ENCODE assay signal across 8 cellular contexts in the genomic region with DNA sequence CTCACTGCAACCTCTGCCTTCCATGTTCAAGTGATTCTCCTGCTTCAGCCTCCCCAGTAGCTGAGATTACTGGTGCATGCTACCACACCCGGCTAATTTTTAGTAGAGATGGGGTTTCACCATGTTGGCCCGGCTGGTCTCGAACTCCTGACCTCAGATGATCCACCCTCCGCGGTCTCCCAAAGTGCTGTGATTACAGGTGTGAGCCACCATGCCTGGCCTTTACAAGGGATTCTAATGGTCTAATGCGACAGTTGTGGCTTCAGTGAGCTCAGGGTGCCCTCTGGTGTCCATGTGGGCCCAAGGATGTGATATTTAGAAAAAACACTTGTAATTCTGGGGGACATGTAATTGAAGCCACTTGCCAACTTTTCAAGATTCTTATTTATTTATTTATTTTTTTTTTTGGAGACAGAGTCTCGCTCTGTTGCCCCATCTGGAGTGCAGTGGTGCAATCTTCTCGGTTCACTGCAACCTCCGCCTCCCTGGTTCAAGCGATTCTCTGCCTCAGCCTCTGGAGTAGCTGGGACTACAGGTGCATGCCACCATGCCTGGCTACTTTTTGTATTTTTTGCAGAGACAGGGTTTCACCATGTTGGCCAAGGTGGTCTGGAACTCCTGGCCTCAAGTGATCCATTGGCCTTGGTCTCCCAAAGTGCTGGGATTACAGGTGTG. TPM values are rescaled to one million over a fixed set of nuclear protein-coding genes. Genes with fewer than 3 reads are reported as not detected.
DNase-seq lines count a peak whose midpoint lies in the region; ATAC-seq and TF ChIP-seq lines count a peak whose summit lies in the region.
"Not testable (repeated sequence)": the region's sequence is repeated elsewhere in the genome, so short reads cannot be mapped to it uniquely, and the experiment has no call there.

No MANE protein-coding gene starts in this region.

- H3K4me1 Mint-ChIP-seq in CD8-positive, alpha-beta T cell (ENCODE audit: low read depth), result peaks cover 27% of the 10 kb centered on the region
- H3K4me1 Mint-ChIP-seq in HFFc6 (ENCODE audit: low read depth) (peaks cover 10% of the 10 kb centered on the region), T-cell (peaks cover 24 to 30% (median 25%) of the 10 kb centered on the region in 3 donors)
- peaks cover 22% of the 10 kb centered on the region for H3K4me1 Mint-ChIP-seq in activated naive CD4-positive, alpha-beta T cell treated with anti-CD3 and anti-CD28 coated beads for 36 hours (ENCODE audit: low read depth)

- H3K27me3 Mint-ChIP-seq in CD8-positive, alpha-beta T cell (ENCODE audit: low read depth); HFFc6 (ENCODE audit: insufficient read depth); T-cell; activated naive CD4-positive, alpha-beta T cell treated with anti-CD3 and anti-CD28 coated beads for 36 hours (ENCODE audit: low read depth): not testable (repeated sequence)

- not testable (repeated sequence) for H3K4me3 ChIP-seq in CD8-positive, alpha-beta T cell (ENCODE audit: low read depth, low read length); fibroblast of mammary gland (ENCODE audit: control insufficient read depth, low read depth, low read length); mucosa of descending colon

- H3K9me3 ChIP-seq in CD8-positive, alpha-beta T cell (ENCODE audit: low read length); mucosa of descending colon: not testable (repeated sequence)

- peaks cover 23% of the 10 kb centered on the region for H3K36me3 Mint-ChIP-seq in CD8-positive, alpha-beta T cell
- H3K36me3 Mint-ChIP-seq in HFFc6 (ENCODE audit: low read depth); activated naive CD4-positive, alpha-beta T cell treated with anti-CD3 and anti-CD28 coated beads for 36 hours (ENCODE audit: low read depth): not testable (repeated sequence)
- H3K36me3 Mint-ChIP-seq in T-cell, result peaks cover 12% of the 10 kb centered on the region

- intact Hi-C loops in CD8-positive, alpha-beta T cell (cut with DNase I, micrococcal nuclease), result loop anchor here (1.0 to 5.0 kb wide), 4 partner anchors 35 to 175 kb away; a partner anchor contains a TSS
- intact Hi-C loops in activated naive CD4-positive, alpha-beta T cell treated with anti-CD3 and anti-CD28 coated beads for 36 hours (cut with micrococcal nuclease), result loop anchor here (1.0 kb wide), 2 partner anchors 34 to 55 kb away; a partner anchor contains a TSS
- intact Hi-C loops in mucosa of descending colon (cut with DNase I, micrococcal nuclease), result loop anchor here (5.0 to 10.0 kb wide), 2 partner anchors 55 to 172 kb away; a partner anchor contains a TSS

- DNase-seq in CD8-positive, alpha-beta T cell, result peak in 5 of 7 experiments; percentile 34 to 70 (median 58)
- peak; percentile 67 for DNase-seq in HFFc6
- DNase-seq in NCI-H2227 (lab: John Stamatoyannopoulos, UW; ENCODE audit: unreplicated experiment), result peak; percentile 77
- peak in 29 of 34 experiments; percentile 13 to 54 (median 42) for DNase-seq in T-cell
- peak; percentile 83 for DNase-seq in activated naive CD4-positive, alpha-beta T cell treated with anti-CD3 and anti-CD28 coated beads for 36 hours
- peak; percentile 72 for DNase-seq in fibroblast of mammary gland (ENCODE audit: low read depth)
- peak; percentile 71 to 93 (median 84) for DNase-seq in mucosa of descending colon
- peak; percentile 76 for DNase-seq in stimulated activated CD8-positive, alpha-beta memory T cell treated with anti-CD3 and anti-CD28 coated beads, Interleukin-4, amount 100 ng/mL, for 48 hours

- H3K36me3 ChIP-seq in CD8-positive, alpha-beta T cell (ENCODE audit: insufficient read depth, low read length); mucosa of descending colon (ENCODE audit: low read depth): not testable (repeated sequence)

- H3K27me3 ChIP-seq in CD8-positive, alpha-beta T cell (ENCODE audit: insufficient read depth, low read length), result not testable (repeated sequence)

- not testable (repeated sequence) for H3K27ac Mint-ChIP-seq in CD8-positive, alpha-beta T cell; HFFc6; T-cell; activated naive CD4-positive, alpha-beta T cell treated with anti-CD3 and anti-CD28 coated beads for 36 hours

- H3K9me3 Mint-ChIP-seq in CD8-positive, alpha-beta T cell; HFFc6; T-cell; activated naive CD4-positive, alpha-beta T cell treated with anti-CD3 and anti-CD28 coated beads for 36 hours: not testable (repeated sequence)

- not testable (repeated sequence) for H3K27ac ChIP-seq in CD8-positive, alpha-beta T cell (ENCODE audit: low read depth, low read length)

- ATAC-seq in CD8-positive, alpha-beta T cell; T-cell (replicated peaks in 1 of 4): not testable (repeated sequence)
- peak; percentile 55 for ATAC-seq in mucosa of descending colon

- not testable (repeated sequence) for H3K4me3 Mint-ChIP-seq in CD8-positive, alpha-beta T cell; HFFc6; T-cell; activated naive CD4-positive, alpha-beta T cell treated with anti-CD3 and anti-CD28 coated beads for 36 hours

- CTCF ChIA-PET in CD8-positive, alpha-beta T cell (lab: Charles Lee), result interaction anchor here (0.6 to 2.6 kb wide), 9 partner anchors 13 to 277 kb away, joined by 3 to 17 read pairs (median 4); a partner anchor contains a TSS
- CTCF ChIA-PET in T-cell (lab: Charles Lee), result interaction anchor here in 1 of 2 donors (0.7 to 1.8 kb wide), 6 partner anchors 12 to 578 kb away, joined by 3 to 9 read pairs (median 7); no protein-coding TSS in a partner anchor
- CTCF ChIA-PET in activated naive CD4-positive, alpha-beta T cell treated with anti-CD3 and anti-CD28 coated beads for 36 hours (lab: Charles Lee), result interaction anchor here (0.6 to 2.0 kb wide), 14 partner anchors 30 to 1673 kb away, joined by 3 to 15 read pairs (median 3); a partner anchor contains a TSS

- POLR2A ChIA-PET in CD8-positive, alpha-beta T cell (lab: Charles Lee), result interaction anchor here (1.2 to 1.3 kb wide), 2 partner anchors 10 to 54 kb away, joined by 3 read pairs; no protein-coding TSS in a partner anchor
- POLR2A ChIA-PET in T-cell (lab: Charles Lee), result interaction anchor here in 1 of 2 donors (0.6 kb wide), 1 partner anchor 251 kb away, joined by 4 read pairs; no protein-coding TSS in a partner anchor

- H3K4me1 ChIP-seq in CD8-positive, alpha-beta T cell (ENCODE audit: insufficient read depth, low read length), result peaks cover 17% of the 10 kb centered on the region
- peaks cover 12% of the 10 kb centered on the region for H3K4me1 ChIP-seq in mucosa of descending colon (ENCODE audit: low read depth)

- TF ChIP-seq CTCF in CD8-positive, alpha-beta T cell (IDR thresholded peaks at IDR 0.05), result not testable (repeated sequence)
- TF ChIP-seq CTCF in HFFc6 (IDR thresholded peaks at IDR 0.05) (peak; percentile 78), fibroblast of mammary gland (conservative IDR thresholded peaks at IDR 0.05; ENCODE audit: control insufficient read depth, insufficient read depth, low read depth, low read length) (peak; percentile 67), mucosa of descending colon (IDR thresholded peaks at IDR 0.05) (peak; percentile 32)

RNA-seq across cellular contexts. Expression of a gene that starts 22.1 kb away (rescaled TPM):
- total RNA-seq in CD8-positive, alpha-beta T cell, result not detected
- total RNA-seq in HFFc6 (2021; fragmentation: NEBNext Ultra II Directional; extraction: Animal tissue kit (Norgen Biotek cat#: 25700)), result under 1 TPM; 0.17 to 0.63 (median 0.33) TPM
- 1 to 10 TPM in 3 of 5 donors, under 1 TPM in 1, not detected in 1; 0.61 to 3.9 (median 2.9) TPM for total RNA-seq in T-cell
- under 1 TPM in 1 of 2 experiments, not detected in 1; 0.48 TPM for total RNA-seq in activated naive CD4-positive, alpha-beta T cell treated with anti-CD3 and anti-CD28 coated beads for 36 hours
- 1 to 10 TPM; 2.1 to 5.8 (median 3.4) TPM for total RNA-seq in mucosa of descending colon

RNA-seq across cellular contexts. Expression of a gene that starts 34.2 kb away (rescaled TPM):
- total RNA-seq in CD8-positive, alpha-beta T cell, result 1 to 10 TPM; 2.6 to 2.9 TPM
- total RNA-seq in HFFc6 (2021; fragmentation: NEBNext Ultra II Directional; extraction: Animal tissue kit (Norgen Biotek cat#: 25700)), result 10 to 100 TPM; 14.2 to 32.9 (median 29.6) TPM
- 10 to 100 TPM in 1 of 5 donors, 1 to 10 TPM in 4; 5.9 to 10.8 (median 9.6) TPM for total RNA-seq in T-cell
- 10 to 100 TPM; 72.0 to 73.3 TPM for total RNA-seq in activated naive CD4-positive, alpha-beta T cell treated with anti-CD3 and anti-CD28 coated beads for 36 hours
- 10 to 100 TPM in 1 of 3 donors, 1 to 10 TPM in 2; 5.3 to 13.2 (median 7.3) TPM for total RNA-seq in mucosa of descending colon

RNA-seq across cellular contexts. Expression of a gene that starts 35.0 kb away (rescaled TPM):
- 1 to 10 TPM; 7.5 to 8.0 TPM for total RNA-seq in CD8-positive, alpha-beta T cell
- 10 to 100 TPM; 12.0 to 24.3 (median 23.5) TPM for total RNA-seq in HFFc6 (2021; fragmentation: NEBNext Ultra II Directional; extraction: Animal tissue kit (Norgen Biotek cat#: 25700))
- total RNA-seq in T-cell (10 to 100 TPM; 20.7 to 38.6 (median 28.1) TPM), mucosa of descending colon (10 to 100 TPM; 25.7 to 53.3 (median 43.4) TPM)
- 10 to 100 TPM; 40.0 to 44.5 TPM for total RNA-seq in activated naive CD4-positive, alpha-beta T cell treated with anti-CD3 and anti-CD28 coated beads for 36 hours

RNA-seq across cellular contexts. Expression of a gene that starts 53.7 kb away (rescaled TPM):
- not detected for total RNA-seq in CD8-positive, alpha-beta T cell
- total RNA-seq in HFFc6 (2021; fragmentation: NEBNext Ultra II Directional; extraction: Animal tissue kit (Norgen Biotek cat#: 25700)), result not detected
- not detected for total RNA-seq in T-cell
- total RNA-seq in activated naive CD4-positive, alpha-beta T cell treated with anti-CD3 and anti-CD28 coated beads for 36 hours, result not detected
- total RNA-seq in mucosa of descending colon, result not detected
